14 cellular contexts compared by ENCODE assay signal in the genomic region with DNA sequence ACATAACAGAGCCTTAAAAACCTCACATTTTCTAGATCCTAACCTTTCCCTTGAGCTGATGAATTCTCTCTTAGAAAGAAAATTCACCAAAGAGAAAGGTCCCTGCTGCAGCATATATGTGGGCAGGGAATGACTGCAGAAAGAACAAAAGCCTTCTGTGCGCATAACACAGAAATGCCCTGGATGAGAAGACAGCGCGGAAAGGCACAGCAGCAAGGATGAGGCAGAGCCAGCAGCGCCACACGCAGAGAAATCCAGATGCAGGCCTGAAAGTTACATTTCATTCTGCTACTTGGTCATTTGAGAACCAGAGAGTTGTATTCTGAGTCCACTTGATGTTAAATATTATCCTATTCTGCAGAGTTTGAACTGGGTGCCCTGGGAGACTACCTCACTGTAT.
DNase-seq lines count a peak whose midpoint lies in the region; ATAC-seq and TF ChIP-seq lines count a peak whose summit lies in the region.
"Had no signal": no experiment of that assay in that cellular context is flagged by ENCODE, and none has a peak within 500 bp of the region (broad histone marks: within the 10 kb centered on the region; RNA-seq: fewer than 3 reads in every experiment).

No MANE protein-coding gene starts in this region.

- H3K4me2 ChIP-seq in OCI-LY3 (ENCODE audit: low read length) = peak overlapping the region; percentile 59

- no peak for ATAC-seq in HG02885 (IDR thresholded peaks at IDR 0.05; ENCODE audit: poor library complexity, unreplicated experiment)

- TF ChIP-seq CTCF in OCI-LY3 (IDR thresholded peaks at IDR 0.05; ENCODE audit: low read depth, low read length) (no peak), chondrocyte (IDR thresholded peaks at IDR 0.05) (no peak)

- no peaks in the 10 kb centered on the region for H3K9me3 Mint-ChIP-seq in chondrocyte (ENCODE audit: low read depth)
- H3K9me3 Mint-ChIP-seq: HFFc6 had no signal

- H3K79me2 ChIP-seq in OCI-LY3 (ENCODE audit: low read length) = no peaks in the 10 kb centered on the region

- no peaks in the 10 kb centered on the region for H3K9me3 ChIP-seq in OCI-LY3 (ENCODE audit: insufficient read depth, low read length)
- H3K9me3 ChIP-seq: Peyer's patch had no signal

- no peaks in the 10 kb centered on the region for H3K36me3 Mint-ChIP-seq in chondrocyte (ENCODE audit: low read depth)

- H2AFZ ChIP-seq in OCI-LY3 (ENCODE audit: low read depth, low read length) = no peak overlapping the region

- peaks cover 53% of the 10 kb centered on the region for H3K4me1 ChIP-seq in OCI-LY3 (ENCODE audit: low read length)

- no peaks in the 10 kb centered on the region for H3K4me1 Mint-ChIP-seq in chondrocyte (ENCODE audit: low read depth)

- no peak overlapping the region for H3K9ac ChIP-seq in OCI-LY3 (ENCODE audit: low read length)

- H3K27ac Mint-ChIP-seq in chondrocyte (ENCODE audit: unreplicated experiment) = no peak overlapping the region
- H3K27ac Mint-ChIP-seq: HFFc6 had no signal

- DNase-seq in chondrocyte (ENCODE audit: low spot score) (peak; percentile 12), putamen (ENCODE audit: low spot score) (peak; percentile 83), NCI-H1436 (lab: John Stamatoyannopoulos, UW) (no peak), NCI-H82 (lab: John Stamatoyannopoulos, UW) (no peak)
- DNase-seq: HFFc6, KG1, NCI-H1092 treated with DMSO at 0.1 percent for 48 hours, NCI-H1694 treated with DMSO at 0.1 percent for 48 hours, NCI-H446, Peyer's patch, Right ventricle myocardium superior had no signal

- H3K27ac ChIP-seq in OCI-LY3 (ENCODE audit: low read length) (no peak overlapping the region), layer of hippocampus (ENCODE audit: low read depth, low read length) (peak overlapping the region; percentile 86)
- H3K27ac ChIP-seq: Peyer's patch had no signal

- H3K4me3 ChIP-seq in OCI-LY3 (ENCODE audit: low read length) = no peak overlapping the region; the same call in 1 of the 2 replicates
- H3K4me3 ChIP-seq: Peyer's patch had no signal

- H3K27me3 ChIP-seq in OCI-LY3 (ENCODE audit: low read depth, low read length) (peaks cover 44% of the 10 kb centered on the region), layer of hippocampus (ENCODE audit: control insufficient read depth, insufficient read depth, low read length) (no peaks in the 10 kb centered on the region)
- H3K27me3 ChIP-seq: Peyer's patch had no signal

- H3K4me3 Mint-ChIP-seq in chondrocyte (ENCODE audit: unreplicated experiment) = no peak overlapping the region
- H3K4me3 Mint-ChIP-seq: HFFc6 had no signal

- peaks cover 14% of the 10 kb centered on the region for H3K27me3 Mint-ChIP-seq in chondrocyte (ENCODE audit: low read depth)

- H4K20me1 ChIP-seq in OCI-LY3 (ENCODE audit: insufficient read depth, low read length) = no peaks in the 10 kb centered on the region

- H3K36me3 ChIP-seq in OCI-LY3 (replicated peaks; ENCODE audit: low read depth, low read length) = no peaks in the 10 kb centered on the region
- H3K36me3 ChIP-seq: Peyer's patch had no signal

Comparison
In these comparisons a context has a peak if more than half of its experiments do, and no peak if none do; other contexts are left out.
1. DNase-seq: peak in chondrocyte (single experiment) and putamen (single experiment); none in NCI-H1436 (single experiment) and NCI-H82 (single experiment).